1 cellular context compared by ENCODE assay signal in the genomic region with DNA sequence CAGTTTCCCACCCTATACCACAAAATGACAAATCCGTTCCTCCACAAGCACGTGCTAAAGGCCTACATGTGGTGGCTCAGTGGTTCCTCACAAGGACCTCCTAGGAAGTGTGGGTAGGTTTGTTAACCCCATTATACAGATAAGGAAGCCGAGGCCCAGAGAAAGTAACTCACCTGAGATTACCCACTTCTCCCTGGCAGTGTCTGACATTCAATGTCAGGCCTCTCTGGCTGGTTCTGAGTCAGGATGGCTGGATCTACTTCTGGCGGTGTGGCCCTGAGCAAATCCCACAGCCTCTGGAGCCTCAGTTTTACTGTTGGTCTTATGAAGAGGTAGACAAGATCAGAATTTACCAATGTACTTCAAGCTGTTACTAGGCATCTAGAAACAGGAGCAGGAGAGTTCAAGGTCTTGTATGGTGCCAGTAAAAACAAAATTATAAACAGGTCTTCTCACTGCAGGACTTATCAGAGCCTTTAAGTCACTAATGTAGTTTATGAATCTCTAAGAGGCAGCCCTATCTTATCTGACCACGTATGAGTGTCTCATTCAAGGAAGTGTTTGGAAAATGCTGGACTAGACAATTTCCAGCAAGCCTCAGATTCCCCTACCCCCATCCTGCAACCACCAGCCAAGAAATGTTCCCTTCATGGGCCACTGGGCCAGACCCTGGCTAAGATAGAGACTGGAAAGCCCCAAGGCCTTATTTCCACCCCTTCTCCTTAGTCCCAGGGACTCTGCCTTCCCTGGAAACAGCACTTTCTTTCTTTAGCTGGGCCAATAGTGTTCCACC.
TF ChIP-seq lines count a peak whose summit lies in the region.

No MANE protein-coding gene starts in this region.

TF ChIP-seq in IMR-90, 13 proteins besides CTCF, POLR2A, EP300 and RAD21:
- TF ChIP-seq MAZ (IDR thresholded peaks at IDR 0.05; ENCODE audit: borderline replicate concordance, low read depth, low read length) (no peak), MAFK (IDR thresholded peaks at IDR 0.05; ENCODE audit: low read depth, low read length) (peak; percentile 23; the same call in 1 of the 2 replicates), MXI1 (IDR thresholded peaks at IDR 0.05; ENCODE audit: borderline replicate concordance, low read depth, low read length) (no peak)
- TF ChIP-seq, protein P1, sequence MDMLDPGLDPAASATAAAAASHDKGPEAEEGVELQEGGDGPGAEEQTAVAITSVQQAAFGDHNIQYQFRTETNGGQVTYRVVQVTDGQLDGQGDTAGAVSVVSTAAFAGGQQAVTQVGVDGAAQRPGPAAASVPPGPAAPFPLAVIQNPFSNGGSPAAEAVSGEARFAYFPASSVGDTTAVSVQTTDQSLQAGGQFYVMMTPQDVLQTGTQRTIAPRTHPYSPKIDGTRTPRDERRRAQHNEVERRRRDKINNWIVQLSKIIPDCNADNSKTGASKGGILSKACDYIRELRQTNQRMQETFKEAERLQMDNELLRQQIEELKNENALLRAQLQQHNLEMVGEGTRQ (IDR thresholded peaks at IDR 0.05; ENCODE audit: low read depth, low read length): no peak
